ENCODE assay signal across 19 cellular contexts in the genomic region with DNA sequence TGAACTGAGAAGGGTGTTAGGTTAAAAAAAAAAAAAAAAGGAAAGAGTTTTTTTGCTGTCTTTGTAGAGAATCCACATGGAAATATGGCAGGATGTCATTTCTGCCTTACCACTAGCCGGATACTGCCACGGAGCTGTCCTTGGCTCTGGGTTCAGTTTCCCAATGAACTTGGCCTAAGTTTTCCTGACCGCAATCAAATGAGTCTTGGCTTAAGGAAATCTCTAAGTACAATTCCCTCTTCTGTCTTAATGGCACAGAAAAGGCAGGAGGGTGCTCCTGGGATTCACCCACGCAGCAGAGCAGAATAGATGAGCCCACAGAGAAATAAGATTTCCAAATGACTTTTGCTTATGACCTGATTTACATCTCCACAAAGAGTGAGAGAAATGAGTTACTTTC.
A peak's percentile ranks its signal among the peaks of the same experiment; 100 is the strongest.
DNase-seq lines count a peak whose midpoint lies in the region; ATAC-seq and TF ChIP-seq lines count a peak whose summit lies in the region.
"Had no signal": no experiment of that assay in that cellular context is flagged by ENCODE, and none has a peak within 500 bp of the region (broad histone marks: within the 10 kb centered on the region; RNA-seq: fewer than 3 reads in every experiment).

No MANE protein-coding gene starts in this region.

- H3F3A ChIP-seq in GM23248 (ENCODE audit: insufficient read depth) = no peaks in the 10 kb centered on the region

- no peaks in the 10 kb centered on the region for H3K9me2 ChIP-seq in GM23248 (ENCODE audit: insufficient read depth)

- no peak overlapping the region for H2AFZ ChIP-seq in GM23248

- no peak overlapping the region for H3K4me3 ChIP-seq in GM23248
- H3K4me3 ChIP-seq in coronary artery = no peak overlapping the region
- H3K4me3 ChIP-seq in effector memory CD4-positive, alpha-beta T cell (ENCODE audit: insufficient read depth, low read depth, low read length, poor library complexity, severe bottlenecking) = no peak overlapping the region
- H3K4me3 ChIP-seq: SJSA1 had no signal

- H3K36me3 ChIP-seq in GM23248 (ENCODE audit: low read depth) = no peaks in the 10 kb centered on the region
- H3K36me3 ChIP-seq in effector memory CD4-positive, alpha-beta T cell (ENCODE audit: control insufficient read depth, insufficient read depth, low read length) = no peaks in the 10 kb centered on the region
- H3K36me3 ChIP-seq: SJSA1 had no signal

- H3K79me2 ChIP-seq in GM23248 (ENCODE audit: insufficient read depth) = no peaks in the 10 kb centered on the region

- in situ Hi-C loops in GM23248 (cut with MboI) = no loop called here

- H3K4me2 ChIP-seq in GM23248 (ENCODE audit: unreplicated experiment) = no peak overlapping the region

- DNase-seq in GM23248 = peak; percentile 13
- peak; percentile 34 for DNase-seq in amniotic epithelial cell (ENCODE audit: low read depth)
- peak; percentile 32 for DNase-seq in left cardiac atrium
- peak; percentile 15 for DNase-seq in putamen (ENCODE audit: low spot score)
- no peak for DNase-seq in NCI-H2081 (lab: John Stamatoyannopoulos, UW)
- DNase-seq in coronary artery (ENCODE audit: low spot score) = no peak
- no peak for DNase-seq in effector memory CD4-positive, alpha-beta T cell
- DNase-seq: GDM1; MM.1S; NCI-H1048; NCI-H1436 treated with DMSO at 0.1 percent for 48 hours; NCI-H1930; NCI-H2227 treated with DMSO at 0.1 percent for 48 hours; NCI-H748 treated with DMSO at 0.1 percent for 48 hours; NK-92 treated with Interleukin-12 subunit alpha and Interleukin-12 subunit beta, amount 100 ng/mL, for 24 hours had no signal

- ATAC-seq in left cardiac atrium = peak; percentile 66 to 84
- ATAC-seq in HG03571 (IDR thresholded peaks at IDR 0.05; ENCODE audit: unreplicated experiment) = no peak

- H3K9ac ChIP-seq in GM23248 = no peak overlapping the region

- H3K9me3 ChIP-seq in GM23248 (ENCODE audit: low read depth) = no peaks in the 10 kb centered on the region
- no peaks in the 10 kb centered on the region for H3K9me3 ChIP-seq in effector memory CD4-positive, alpha-beta T cell (ENCODE audit: control insufficient read depth, low read length)
- H3K9me3 ChIP-seq: SJSA1 had no signal

- H3K27ac ChIP-seq in GM23248 = no peak overlapping the region
- H3K27ac ChIP-seq in coronary artery = no peak overlapping the region
- no peak overlapping the region for H3K27ac ChIP-seq in effector memory CD4-positive, alpha-beta T cell (ENCODE audit: insufficient read depth, low read length, poor library complexity, severe bottlenecking)
- H3K27ac ChIP-seq: C4-2B, RWPE1, SJSA1 had no signal

- no peaks in the 10 kb centered on the region for H4K20me1 ChIP-seq in GM23248 (ENCODE audit: insufficient read depth)

- no peak for TF ChIP-seq CTCF in coronary artery (IDR thresholded peaks at IDR 0.05)

- H3K4me1 ChIP-seq in GM23248 (ENCODE audit: insufficient read depth) = no peaks in the 10 kb centered on the region
- H3K4me1 ChIP-seq in effector memory CD4-positive, alpha-beta T cell (ENCODE audit: control insufficient read depth, insufficient read depth, low read length, poor library complexity, severe bottlenecking) = no peaks in the 10 kb centered on the region
- H3K4me1 ChIP-seq: SJSA1 had no signal

- intact Hi-C loops in left cardiac atrium (cut with DNase I) = no loop called here

- no peaks in the 10 kb centered on the region for H3K27me3 ChIP-seq in GM23248 (replicated peaks; ENCODE audit: insufficient read depth)
- no peaks in the 10 kb centered on the region for H3K27me3 ChIP-seq in effector memory CD4-positive, alpha-beta T cell (replicated peaks; ENCODE audit: control insufficient read depth, insufficient read depth, low read length, poor library complexity, severe bottlenecking)
- H3K27me3 ChIP-seq: SJSA1 had no signal

- 29% methylated on average over 4 of the region's 4 CpGs for WGBS in GM23248 (ENCODE audit: low coverage in 1 of 2, low lambda C conversion rate in 2 of 2, missing lambda C conversion rate in 2 of 2), 2 experiments

Comparison
In these comparisons a context has a peak if more than half of its experiments do, and no peak if none do; other contexts are left out.
1. DNase-seq: peak in GM23248 (single experiment), amniotic epithelial cell (single experiment), left cardiac atrium (single experiment) and putamen (single experiment); none in NCI-H2081 (0 of 2), coronary artery (single experiment) and effector memory CD4-positive, alpha-beta T cell (0 of 3).